ENCODE assay signal across 26 cellular contexts in genomic region chr1:13970631-13971247, GRCh38.
DNase-seq lines count a peak whose midpoint lies in the region; ATAC-seq, FAIRE-seq and TF ChIP-seq lines count a peak whose summit lies in the region.
"Had no signal": no experiment of that assay in that cellular context is flagged by ENCODE, and none has a peak within 500 bp of the region (broad histone marks: within the 10 kb centered on the region; RNA-seq: fewer than 3 reads in every experiment).

No MANE protein-coding gene starts in this region.

- no peak for TF ChIP-seq EP300 in A549 (IDR thresholded peaks at IDR 0.05)

- no peaks in the 10 kb centered on the region for H4K20me1 ChIP-seq in GM23338 (replicated peaks; ENCODE audit: insufficient read depth)
- no peaks in the 10 kb centered on the region for H4K20me1 ChIP-seq in IMR-90 (ENCODE audit: insufficient read depth, low read length)
- H4K20me1 ChIP-seq: BLaER1 treated with 17β-estradiol and CSF1 and Interleukin-3, amounts not matched to agents 10 nM and 100 nM had no signal

- no peak overlapping the region for H3K4me3 Mint-ChIP-seq in GM23338
- no peak overlapping the region for H3K4me3 Mint-ChIP-seq in osteocyte (ENCODE audit: unreplicated experiment)
- H3K4me3 Mint-ChIP-seq: B cell; CD4-positive, alpha-beta memory T cell; CD8-positive, alpha-beta memory T cell had no signal

- no peak overlapping the region for H3K9ac ChIP-seq in IMR-90 (ENCODE audit: low read depth, low read length)
- H3K9ac ChIP-seq: BLaER1 treated with 17β-estradiol and CSF1 and Interleukin-3, amounts not matched to agents 10 nM and 100 nM had no signal

- H3K27me3 Mint-ChIP-seq in GM23338 (ENCODE audit: insufficient read depth, low read depth, poor library complexity) (peaks cover 5% of the 10 kb centered on the region), osteocyte (ENCODE audit: unreplicated experiment) (no peaks in the 10 kb centered on the region)

- TF ChIP-seq POLR2A in A549 (IDR thresholded peaks at IDR 0.05; ENCODE audit: low read length) (no peak), IMR-90 (IDR thresholded peaks at IDR 0.05; ENCODE audit: low read depth, low read length) (no peak)

- H3K9me3 Mint-ChIP-seq in GM23338 (peaks cover 7% of the 10 kb centered on the region; the same call in 2 of the 3 replicates), osteocyte (ENCODE audit: unreplicated experiment) (peaks cover 14% of the 10 kb centered on the region)

- no peak overlapping the region for H2BK15ac ChIP-seq in IMR-90 (ENCODE audit: low read depth, low read length)

- H3K18ac ChIP-seq in IMR-90 (ENCODE audit: low read depth, low read length), result no peak overlapping the region

- H3K23ac ChIP-seq in IMR-90 (ENCODE audit: low read depth, low read length), result no peak overlapping the region

- dilution Hi-C loops in IMR-90 (cut with HindIII; ENCODE audit: low sequenced_read_pairs, unreplicated experiment), result no loop called here

- H2BK5ac ChIP-seq in IMR-90 (ENCODE audit: low read depth, low read length, poor library complexity, severe bottlenecking), result no peak overlapping the region

- CTCF ChIA-PET in A549 (lab: Yijun Ruan, JAX), result no interaction called here
- CTCF ChIA-PET in IMR-90 (lab: Yijun Ruan, JAX), result no interaction called here

- H4K5ac ChIP-seq in IMR-90 (ENCODE audit: low read depth, low read length), result no peak overlapping the region

- intact Hi-C loops in IMR-90 (cut with micrococcal nuclease), result no loop called here

- H3K4me2 ChIP-seq in A549 (no peak overlapping the region), GM23338 (no peak overlapping the region), IMR-90 (ENCODE audit: low read depth, low read length) (no peak overlapping the region)
- H3K4me2 ChIP-seq: BLaER1 treated with 17β-estradiol and CSF1 and Interleukin-3, amounts not matched to agents 10 nM and 100 nM had no signal

- no peak for DNase-seq in A549 (ENCODE audit: low read depth in 1 of 2, low spot score in 1 of 2)
- no peak for DNase-seq in GM23338 (ENCODE audit: low spot score)
- no peak for DNase-seq in IMR-90
- peak; percentile 32 for DNase-seq in osteocyte (ENCODE audit: extremely low spot score, unreplicated experiment)
- DNase-seq in GM13976 (ENCODE audit: low spot score), result no peak
- DNase-seq in NK-92 treated with Interleukin-12 subunit alpha and Interleukin-12 subunit beta, amount 100 ng/mL, for 24 hours (lab: John Stamatoyannopoulos, UW), result no peak
- no peak for DNase-seq in NCI-H187 treated with DMSO at 0.1 percent for 48 hours (lab: John Stamatoyannopoulos, UW)
- DNase-seq: 8988T; AML-193; CD4-positive, alpha-beta memory T cell; CD8-positive, alpha-beta memory T cell; COR-L47; DMS 273 treated with DMSO at 0.1 percent for 48 hours; DMS153; DMS53; DMS79; DND-41; EL; GDM1 had no signal

- no peak overlapping the region for H2AK5ac ChIP-seq in IMR-90 (ENCODE audit: low read depth, low read length)

- no peak overlapping the region for H3K14ac ChIP-seq in IMR-90 (replicated peaks; ENCODE audit: low read depth, low read length)

- H3K36me3 ChIP-seq in GM23338 (ENCODE audit: insufficient read depth), result 0 out of 2 replicates have a peak, but pooled peaks cover 5% of the 10 kb centered on the region
- H3K36me3 ChIP-seq in IMR-90 (ENCODE audit: control insufficient read depth, insufficient read depth, low read length), result no peaks in the 10 kb centered on the region
- H3K36me3 ChIP-seq: BLaER1 treated with 17β-estradiol and CSF1 and Interleukin-3, amounts not matched to agents 10 nM and 100 nM had no signal

- no peaks in the 10 kb centered on the region for H3K9me1 ChIP-seq in IMR-90 (ENCODE audit: insufficient read depth, low read length)

- H3K27ac Mint-ChIP-seq in GM23338 (no peak overlapping the region), osteocyte (ENCODE audit: unreplicated experiment) (no peak overlapping the region)
- H3K27ac Mint-ChIP-seq: B cell; CD4-positive, alpha-beta memory T cell; CD8-positive, alpha-beta memory T cell had no signal

- H3K4me1 ChIP-seq in A549, result no peaks in the 10 kb centered on the region
- no peaks in the 10 kb centered on the region for H3K4me1 ChIP-seq in GM23338 (ENCODE audit: insufficient read depth)
- no peaks in the 10 kb centered on the region for H3K4me1 ChIP-seq in IMR-90 (ENCODE audit: control insufficient read depth, insufficient read depth, low read length)

- POLR2A ChIA-PET in A549 (lab: Yijun Ruan, JAX), result no interaction called here
- POLR2A ChIA-PET in IMR-90 (lab: Charles Lee; ENCODE audit: unreplicated experiment), result no interaction called here

- no peak overlapping the region for H2AK9ac ChIP-seq in IMR-90 (replicated peaks; ENCODE audit: low read depth, low read length, poor library complexity)

- no peaks in the 10 kb centered on the region for H3F3A ChIP-seq in GM23338 (replicated peaks; ENCODE audit: low read depth)

- H3K4me3 ChIP-seq in A549 (no peak overlapping the region), GM23338 (no peak overlapping the region), IMR-90 (ENCODE audit: insufficient read depth, low read depth, low read length) (no peak overlapping the region)
- H3K4me3 ChIP-seq: BLaER1 treated with 17β-estradiol and CSF1 and Interleukin-3, amounts not matched to agents 10 nM and 100 nM; GM12878 had no signal

- H3K9me3 ChIP-seq in A549 (no peaks in the 10 kb centered on the region), IMR-90 (ENCODE audit: control insufficient read depth, insufficient read depth, low read length) (peaks cover 11% of the 10 kb centered on the region)

- in situ Hi-C loops in IMR-90 (cut with MboI; ENCODE audit: low sequenced_read_pairs) (no loop called here), GM13976 (cut with MboI; ENCODE audit: low sequenced_read_pairs, unreplicated experiment) (loop anchor here (25.0 kb wide), 1 partner anchor 308 kb away; no protein-coding TSS in a partner anchor)

- no peak for TF ChIP-seq CTCF in A549 (IDR thresholded peaks at IDR 0.05)
- TF ChIP-seq CTCF in GM23338 (conservative IDR thresholded peaks at IDR 0.05; ENCODE audit: low read depth in 2 of 2), result no peak
- no peak for TF ChIP-seq CTCF in IMR-90 (conservative IDR thresholded peaks at IDR 0.05; ENCODE audit: low read depth, low read length)
- no peak for TF ChIP-seq CTCF in osteocyte (IDR thresholded peaks at IDR 0.05)
- TF ChIP-seq CTCF in GM13976 (IDR thresholded peaks at IDR 0.05; ENCODE audit: borderline replicate concordance, control extremely low read depth, extremely low read depth, insufficient read depth, missing control alignments), result no peak

- H2AFZ ChIP-seq in GM23338 (no peak overlapping the region), IMR-90 (replicated peaks; ENCODE audit: low read length, poor library complexity) (no peak overlapping the region)

- H3K27ac ChIP-seq in A549 (no peak overlapping the region), GM23338 (ENCODE audit: low read depth) (no peak overlapping the region), IMR-90 (ENCODE audit: insufficient read depth, low read length) (no peak overlapping the region)
- H3K27ac ChIP-seq: BLaER1 treated with 17β-estradiol and CSF1 and Interleukin-3, amounts not matched to agents 10 nM and 100 nM; C4-2B had no signal

- H3K36me3 Mint-ChIP-seq in GM23338 (ENCODE audit: low read depth) (no peaks in the 10 kb centered on the region), osteocyte (ENCODE audit: unreplicated experiment) (no peaks in the 10 kb centered on the region)
- H3K36me3 Mint-ChIP-seq: CD4-positive, alpha-beta memory T cell had no signal

- no peak overlapping the region for H4K8ac ChIP-seq in IMR-90 (ENCODE audit: low read depth in 2 of 2, low read length in 2 of 2)

- no peak for TF ChIP-seq RAD21 in A549 (conservative IDR thresholded peaks at IDR 0.05 in 1 of 2, IDR thresholded peaks at IDR 0.05 in 1 of 2)
- no peak for TF ChIP-seq RAD21 in IMR-90 (IDR thresholded peaks at IDR 0.05; ENCODE audit: low read length)

- ATAC-seq in A549, result no peak
- no peak for ATAC-seq in GM23338
- no peak for ATAC-seq in IMR-90 (ENCODE audit: low read depth)
- ATAC-seq: GM12878 had no signal

- no peaks in the 10 kb centered on the region for H3K27me3 ChIP-seq in GM23338 (ENCODE audit: insufficient read depth)
- no peaks in the 10 kb centered on the region for H3K27me3 ChIP-seq in IMR-90 (ENCODE audit: control insufficient read depth, insufficient read depth, low read length)
- H3K27me3 ChIP-seq: BLaER1 treated with 17β-estradiol and CSF1 and Interleukin-3, amounts not matched to agents 10 nM and 100 nM had no signal

- no peaks in the 10 kb centered on the region for H3K79me2 ChIP-seq in GM23338 (replicated peaks; ENCODE audit: insufficient read depth)

- H3K4ac ChIP-seq in IMR-90 (ENCODE audit: low read depth, low read length), result no peak overlapping the region

- H3K4me1 Mint-ChIP-seq in GM23338 (no peaks in the 10 kb centered on the region), osteocyte (ENCODE audit: unreplicated experiment) (no peaks in the 10 kb centered on the region)
- H3K4me1 Mint-ChIP-seq: B cell; CD4-positive, alpha-beta memory T cell; CD8-positive, alpha-beta memory T cell had no signal

- no peak overlapping the region for H3K56ac ChIP-seq in IMR-90 (ENCODE audit: extremely low read depth, insufficient read depth, low read length)

- no peak overlapping the region for H4K91ac ChIP-seq in IMR-90 (ENCODE audit: insufficient read depth, low read depth, low read length)

- H2BK20ac ChIP-seq in IMR-90 (ENCODE audit: low read depth, low read length), result no peak overlapping the region

- no peak overlapping the region for H2BK120ac ChIP-seq in IMR-90 (ENCODE audit: low read depth, low read length)

- H3K79me1 ChIP-seq in IMR-90 (ENCODE audit: low read depth in 1 of 2, low read length in 2 of 2), result no peaks in the 10 kb centered on the region

- FAIRE-seq in A549 (lab: Jason Lieb, UNC), result no peak
- FAIRE-seq: A204.1, GM12878, GM12892, GM19239 had no signal

- no peaks in the 10 kb centered on the region; the same call in 1 of the 2 replicates for H3K9me2 ChIP-seq in GM23338 (ENCODE audit: insufficient read depth)

- no TSS peak for BruUV-seq in IMR-90 (replicated peaks; lab: Mats Ljungman, UMichigan)

TF ChIP-seq in A549, 52 proteins besides CTCF, POLR2A, EP300 and RAD21 (continues in another document):
- no peak for TF ChIP-seq HOXA7 (CRISPR knock-in tag; IDR thresholded peaks at IDR 0.05)
- TF ChIP-seq MAX (IDR thresholded peaks at IDR 0.05), result no peak

TF ChIP-seq in GM23338, 12 proteins besides CTCF, POLR2A, EP300 and RAD21 (continues in another document):
- TF ChIP-seq ZNF331 (CRISPR knock-in tag; IDR thresholded peaks at IDR 0.05; ENCODE audit: low read depth), result peak; percentile 87

TF ChIP-seq in IMR-90, 13 proteins besides CTCF, POLR2A, EP300 and RAD21:
- TF ChIP-seq MAFK (IDR thresholded peaks at IDR 0.05; ENCODE audit: low read depth, low read length) (peak; percentile 42), MXI1 (IDR thresholded peaks at IDR 0.05; ENCODE audit: borderline replicate concordance, low read depth, low read length) (no peak)
